Comparison of ENCODE assay signal across 1 cellular context in the genomic region with DNA sequence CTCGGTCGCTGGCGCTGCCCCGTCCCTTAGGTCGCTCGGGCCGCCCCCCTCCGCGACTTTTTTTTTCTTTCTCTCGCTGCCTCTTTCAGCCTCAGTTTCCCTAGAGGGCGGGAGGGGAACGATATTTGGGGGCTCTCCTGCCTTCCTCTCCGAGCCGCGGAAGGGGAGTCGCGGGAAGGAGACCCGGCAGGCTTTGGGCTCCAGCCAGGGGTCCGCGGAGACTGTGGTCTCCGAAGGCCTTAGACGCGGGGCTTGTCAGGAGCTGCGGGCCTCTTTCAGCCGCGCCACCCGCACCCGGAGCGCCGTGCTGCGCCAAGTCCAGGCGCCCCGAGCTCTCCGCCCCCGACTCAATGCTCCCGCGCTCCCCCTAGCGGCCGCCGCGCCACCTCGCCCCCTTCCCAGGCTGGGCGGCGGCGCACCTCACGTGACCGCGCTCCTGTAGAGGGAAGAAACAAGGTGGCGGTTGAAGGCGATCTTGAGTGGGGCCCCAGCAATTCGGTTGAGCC.
TF ChIP-seq lines count a peak whose summit lies in the region.

A gene (plus strand): TSS at position 427 of the 506 bp plus-strand sequence. CDS start 14,010 bp downstream, outside the sequence.

TF ChIP-seq in K562, 482 proteins besides CTCF, POLR2A, EP300 and RAD21 (continued from another document and continues in another):
- TF ChIP-seq, protein P1, sequence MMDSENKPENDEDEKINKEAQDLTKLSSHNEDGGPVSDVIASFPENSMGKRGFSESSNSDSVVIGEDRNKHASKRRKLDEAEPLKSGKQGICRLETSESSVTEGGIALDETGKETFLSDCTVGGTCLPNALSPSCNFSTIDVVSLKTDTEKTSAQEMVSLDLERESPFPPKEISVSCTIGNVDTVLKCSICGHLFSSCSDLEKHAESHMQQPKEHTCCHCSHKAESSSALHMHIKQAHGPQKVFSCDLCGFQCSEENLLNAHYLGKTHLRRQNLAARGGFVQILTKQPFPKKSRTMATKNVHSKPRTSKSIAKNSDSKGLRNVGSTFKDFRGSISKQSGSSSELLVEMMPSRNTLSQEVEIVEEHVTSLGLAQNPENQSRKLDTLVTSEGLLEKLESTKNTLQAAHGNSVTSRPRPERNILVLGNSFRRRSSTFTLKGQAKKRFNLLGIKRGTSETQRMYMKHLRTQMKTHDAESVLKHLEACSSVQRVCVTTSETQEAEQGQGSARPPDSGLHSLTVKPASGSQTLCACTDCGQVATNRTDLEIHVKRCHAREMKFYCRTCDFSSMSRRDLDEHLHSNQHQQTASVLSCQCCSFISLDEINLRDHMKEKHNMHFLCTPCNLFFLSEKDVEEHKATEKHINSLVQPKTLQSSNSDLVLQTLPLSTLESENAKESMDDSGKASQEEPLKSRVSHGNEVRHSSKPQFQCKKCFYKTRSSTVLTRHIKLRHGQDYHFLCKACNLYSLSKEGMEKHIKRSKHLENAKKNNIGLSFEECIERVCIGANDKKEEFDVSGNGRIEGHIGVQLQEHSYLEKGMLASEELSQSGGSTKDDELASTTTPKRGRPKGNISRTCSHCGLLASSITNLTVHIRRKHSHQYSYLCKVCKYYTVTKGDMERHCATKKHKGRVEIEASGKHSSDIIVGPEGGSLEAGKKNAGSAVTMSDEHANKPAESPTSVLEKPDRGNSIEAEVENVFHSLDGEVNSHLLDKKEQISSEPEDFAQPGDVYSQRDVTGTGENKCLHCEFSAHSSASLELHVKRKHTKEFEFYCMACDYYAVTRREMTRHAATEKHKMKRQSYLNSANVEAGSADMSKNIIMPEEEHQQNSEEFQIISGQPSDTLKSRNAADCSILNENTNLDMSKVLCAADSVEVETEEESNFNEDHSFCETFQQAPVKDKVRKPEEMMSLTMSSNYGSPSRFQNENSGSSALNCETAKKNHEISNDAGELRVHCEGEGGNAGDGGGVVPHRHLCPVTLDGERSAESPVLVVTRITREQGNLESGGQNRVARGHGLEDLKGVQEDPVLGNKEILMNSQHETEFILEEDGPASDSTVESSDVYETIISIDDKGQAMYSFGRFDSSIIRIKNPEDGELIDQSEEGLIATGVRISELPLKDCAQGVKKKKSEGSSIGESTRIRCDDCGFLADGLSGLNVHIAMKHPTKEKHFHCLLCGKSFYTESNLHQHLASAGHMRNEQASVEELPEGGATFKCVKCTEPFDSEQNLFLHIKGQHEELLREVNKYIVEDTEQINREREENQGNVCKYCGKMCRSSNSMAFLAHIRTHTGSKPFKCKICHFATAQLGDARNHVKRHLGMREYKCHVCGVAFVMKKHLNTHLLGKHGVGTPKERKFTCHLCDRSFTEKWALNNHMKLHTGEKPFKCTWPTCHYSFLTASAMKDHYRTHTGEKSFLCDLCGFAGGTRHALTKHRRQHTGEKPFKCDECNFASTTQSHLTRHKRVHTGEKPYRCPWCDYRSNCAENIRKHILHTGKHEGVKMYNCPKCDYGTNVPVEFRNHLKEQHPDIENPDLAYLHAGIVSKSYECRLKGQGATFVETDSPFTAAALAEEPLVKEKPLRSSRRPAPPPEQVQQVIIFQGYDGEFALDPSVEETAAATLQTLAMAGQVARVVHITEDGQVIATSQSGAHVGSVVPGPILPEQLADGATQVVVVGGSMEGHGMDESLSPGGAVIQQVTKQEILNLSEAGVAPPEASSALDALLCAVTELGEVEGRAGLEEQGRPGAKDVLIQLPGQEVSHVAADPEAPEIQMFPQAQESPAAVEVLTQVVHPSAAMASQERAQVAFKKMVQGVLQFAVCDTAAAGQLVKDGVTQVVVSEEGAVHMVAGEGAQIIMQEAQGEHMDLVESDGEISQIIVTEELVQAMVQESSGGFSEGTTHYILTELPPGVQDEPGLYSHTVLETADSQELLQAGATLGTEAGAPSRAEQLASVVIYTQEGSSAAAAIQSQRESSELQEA (IDR thresholded peaks at IDR 0.05; ENCODE audit: low read depth), result no peak
- TF ChIP-seq MYC (IDR thresholded peaks at IDR 0.05; ENCODE audit: low read depth, low read length) (peak; percentile 72), MYC (CRISPR knock-in tag; IDR thresholded peaks at IDR 0.05; ENCODE audit: borderline replicate concordance, low read depth) (no peak), NR2C2 (CRISPR knock-in tag; IDR thresholded peaks at IDR 0.05) (no peak), NR2C2 (tag; IDR thresholded peaks at IDR 0.05) (no peak), CAMTA2 (CRISPR knock-in tag; conservative IDR thresholded peaks at IDR 0.05) (no peak), GABPB2 (CRISPR knock-in tag; conservative IDR thresholded peaks at IDR 0.05) (no peak), ZNF41 (CRISPR knock-in tag; conservative IDR thresholded peaks at IDR 0.05) (0 out of 2 replicates have a peak, but pooled peaks have one; percentile 18), CCNT2 (IDR thresholded peaks at IDR 0.05; ENCODE audit: borderline replicate concordance, extremely low read depth, insufficient read length, low read depth, low read length) (peak; percentile 81), RFX7 (CRISPR knock-in tag; IDR thresholded peaks at IDR 0.05) (no peak), SRSF7 (optimal IDR thresholded peaks at IDR 0.05; ENCODE audit: low read depth, low read length) (no peak), ZZZ3 (IDR thresholded peaks at IDR 0.05) (no peak), CHD4 (IDR thresholded peaks at IDR 0.05; ENCODE audit: insufficient read depth, insufficient replicate concordance, low read depth, low read length, poor library complexity, severe bottlenecking) (no peak), CBFA2T3 (IDR thresholded peaks at IDR 0.05) (no peak), ZNF507 (tag; conservative IDR thresholded peaks at IDR 0.05) (no peak), KLF16 (IDR thresholded peaks at IDR 0.05) (peak; percentile 49; the same call in 1 of the 2 replicates), ZNF347 (CRISPR knock-in tag; IDR thresholded peaks at IDR 0.05; ENCODE audit: low read depth) (no peak), FIP1L1 (IDR thresholded peaks at IDR 0.05; ENCODE audit: low read depth, low read length, poor library complexity, severe bottlenecking) (peak; percentile 67), CHCHD3 (CRISPR knock-in tag; IDR thresholded peaks at IDR 0.05) (no peak), XRCC4 (IDR thresholded peaks at IDR 0.05; ENCODE audit: extremely low read depth, insufficient read depth, insufficient read length) (no peak), HMG20A (CRISPR knock-in tag; conservative IDR thresholded peaks at IDR 0.05) (no peak), HNRNPK (IDR thresholded peaks at IDR 0.05; ENCODE audit: low read depth, low read length, poor library complexity, severe bottlenecking) (no peak), ILF3 (IDR thresholded peaks at IDR 0.05; ENCODE audit: borderline replicate concordance) (no peak), E2F3 (CRISPR knock-in tag; IDR thresholded peaks at IDR 0.05) (no peak), ZNF354B (CRISPR knock-in tag; IDR thresholded peaks at IDR 0.05) (no peak), HDAC3 (IDR thresholded peaks at IDR 0.05; ENCODE audit: borderline replicate concordance, partially characterized antibody) (no peak), ZNF766 (CRISPR knock-in tag; conservative IDR thresholded peaks at IDR 0.05) (no peak), GABPB1 (CRISPR knock-in tag; IDR thresholded peaks at IDR 0.05) (peak; percentile 36; the same call in 1 of the 2 replicates), PHF21A (IDR thresholded peaks at IDR 0.05; ENCODE audit: borderline replicate concordance, low read depth) (0 out of 2 replicates have a peak, but pooled peaks have one; percentile 38), HCFC1 (IDR thresholded peaks at IDR 0.05; ENCODE audit: low read depth, low read length) (peak; percentile 28; the same call in 1 of the 2 replicates), ADNP (tag; IDR thresholded peaks at IDR 0.05) (no peak), ZNF668 (CRISPR knock-in tag; IDR thresholded peaks at IDR 0.05) (no peak), ARNT (IDR thresholded peaks at IDR 0.05) (no peak), SREBF1 (IDR thresholded peaks at IDR 0.05; ENCODE audit: borderline replicate concordance, low read depth, low read length) (0 out of 2 replicates have a peak, but pooled peaks have one; percentile 51)
- TF ChIP-seq, protein P2, sequence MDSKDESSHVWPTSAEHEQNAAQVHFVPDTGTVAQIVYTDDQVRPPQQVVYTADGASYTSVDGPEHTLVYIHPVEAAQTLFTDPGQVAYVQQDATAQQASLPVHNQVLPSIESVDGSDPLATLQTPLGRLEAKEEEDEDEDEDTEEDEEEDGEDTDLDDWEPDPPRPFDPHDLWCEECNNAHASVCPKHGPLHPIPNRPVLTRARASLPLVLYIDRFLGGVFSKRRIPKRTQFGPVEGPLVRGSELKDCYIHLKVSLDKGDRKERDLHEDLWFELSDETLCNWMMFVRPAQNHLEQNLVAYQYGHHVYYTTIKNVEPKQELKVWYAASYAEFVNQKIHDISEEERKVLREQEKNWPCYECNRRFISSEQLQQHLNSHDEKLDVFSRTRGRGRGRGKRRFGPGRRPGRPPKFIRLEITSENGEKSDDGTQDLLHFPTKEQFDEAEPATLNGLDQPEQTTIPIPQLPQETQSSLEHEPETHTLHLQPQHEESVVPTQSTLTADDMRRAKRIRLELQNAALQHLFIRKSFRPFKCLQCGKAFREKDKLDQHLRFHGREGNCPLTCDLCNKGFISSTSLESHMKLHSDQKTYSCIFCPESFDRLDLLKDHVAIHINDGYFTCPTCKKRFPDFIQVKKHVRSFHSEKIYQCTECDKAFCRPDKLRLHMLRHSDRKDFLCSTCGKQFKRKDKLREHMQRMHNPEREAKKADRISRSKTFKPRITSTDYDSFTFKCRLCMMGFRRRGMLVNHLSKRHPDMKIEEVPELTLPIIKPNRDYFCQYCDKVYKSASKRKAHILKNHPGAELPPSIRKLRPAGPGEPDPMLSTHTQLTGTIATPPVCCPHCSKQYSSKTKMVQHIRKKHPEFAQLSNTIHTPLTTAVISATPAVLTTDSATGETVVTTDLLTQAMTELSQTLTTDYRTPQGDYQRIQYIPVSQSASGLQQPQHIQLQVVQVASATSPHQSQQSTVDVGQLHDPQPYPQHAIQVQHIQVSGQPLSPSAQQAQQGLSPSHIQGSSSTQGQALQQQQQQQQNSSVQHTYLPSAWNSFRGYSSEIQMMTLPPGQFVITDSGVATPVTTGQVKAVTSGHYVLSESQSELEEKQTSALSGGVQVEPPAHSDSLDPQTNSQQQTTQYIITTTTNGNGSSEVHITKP (IDR thresholded peaks at IDR 0.05; ENCODE audit: partially characterized antibody), result no peak
- TF ChIP-seq, protein P3, sequence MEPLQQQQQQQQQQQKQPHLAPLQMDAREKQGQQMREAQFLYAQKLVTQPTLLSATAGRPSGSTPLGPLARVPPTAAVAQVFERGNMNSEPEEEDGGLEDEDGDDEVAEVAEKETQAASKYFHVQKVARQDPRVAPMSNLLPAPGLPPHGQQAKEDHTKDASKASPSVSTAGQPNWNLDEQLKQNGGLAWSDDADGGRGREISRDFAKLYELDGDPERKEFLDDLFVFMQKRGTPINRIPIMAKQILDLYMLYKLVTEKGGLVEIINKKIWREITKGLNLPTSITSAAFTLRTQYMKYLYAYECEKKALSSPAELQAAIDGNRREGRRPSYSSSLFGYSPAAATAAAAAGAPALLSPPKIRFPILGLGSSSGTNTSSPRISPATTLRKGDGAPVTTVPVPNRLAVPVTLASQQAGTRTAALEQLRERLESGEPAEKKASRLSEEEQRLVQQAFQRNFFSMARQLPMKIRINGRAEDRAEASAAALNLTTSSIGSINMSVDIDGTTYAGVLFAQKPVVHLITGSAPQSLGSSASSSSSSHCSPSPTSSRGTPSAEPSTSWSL (CRISPR knock-in tag; IDR thresholded peaks at IDR 0.05; ENCODE audit: borderline replicate concordance), result no peak
- TF ChIP-seq, protein P4, sequence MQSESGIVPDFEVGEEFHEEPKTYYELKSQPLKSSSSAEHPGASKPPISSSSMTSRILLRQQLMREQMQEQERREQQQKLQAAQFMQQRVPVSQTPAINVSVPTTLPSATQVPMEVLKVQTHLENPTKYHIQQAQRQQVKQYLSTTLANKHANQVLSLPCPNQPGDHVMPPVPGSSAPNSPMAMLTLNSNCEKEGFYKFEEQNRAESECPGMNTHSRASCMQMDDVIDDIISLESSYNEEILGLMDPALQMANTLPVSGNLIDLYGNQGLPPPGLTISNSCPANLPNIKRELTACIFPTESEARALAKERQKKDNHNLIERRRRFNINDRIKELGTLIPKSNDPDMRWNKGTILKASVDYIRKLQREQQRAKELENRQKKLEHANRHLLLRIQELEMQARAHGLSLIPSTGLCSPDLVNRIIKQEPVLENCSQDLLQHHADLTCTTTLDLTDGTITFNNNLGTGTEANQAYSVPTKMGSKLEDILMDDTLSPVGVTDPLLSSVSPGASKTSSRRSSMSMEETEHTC (IDR thresholded peaks at IDR 0.05), result peak; percentile 83; the same call in 1 of the 2 replicates
- TF ChIP-seq, protein P5, sequence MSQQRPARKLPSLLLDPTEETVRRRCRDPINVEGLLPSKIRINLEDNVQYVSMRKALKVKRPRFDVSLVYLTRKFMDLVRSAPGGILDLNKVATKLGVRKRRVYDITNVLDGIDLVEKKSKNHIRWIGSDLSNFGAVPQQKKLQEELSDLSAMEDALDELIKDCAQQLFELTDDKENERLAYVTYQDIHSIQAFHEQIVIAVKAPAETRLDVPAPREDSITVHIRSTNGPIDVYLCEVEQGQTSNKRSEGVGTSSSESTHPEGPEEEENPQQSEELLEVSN (IDR thresholded peaks at IDR 0.05; ENCODE audit: borderline replicate concordance in 1 of 2, extremely low read depth in 1 of 2, insufficient read depth in 1 of 2, insufficient read length in 1 of 2, low read depth in 1 of 2, low read length in 1 of 2, poor library complexity in 1 of 2, severe bottlenecking in 1 of 2), result peak; percentile 59 to 82
- TF ChIP-seq, protein P6, sequence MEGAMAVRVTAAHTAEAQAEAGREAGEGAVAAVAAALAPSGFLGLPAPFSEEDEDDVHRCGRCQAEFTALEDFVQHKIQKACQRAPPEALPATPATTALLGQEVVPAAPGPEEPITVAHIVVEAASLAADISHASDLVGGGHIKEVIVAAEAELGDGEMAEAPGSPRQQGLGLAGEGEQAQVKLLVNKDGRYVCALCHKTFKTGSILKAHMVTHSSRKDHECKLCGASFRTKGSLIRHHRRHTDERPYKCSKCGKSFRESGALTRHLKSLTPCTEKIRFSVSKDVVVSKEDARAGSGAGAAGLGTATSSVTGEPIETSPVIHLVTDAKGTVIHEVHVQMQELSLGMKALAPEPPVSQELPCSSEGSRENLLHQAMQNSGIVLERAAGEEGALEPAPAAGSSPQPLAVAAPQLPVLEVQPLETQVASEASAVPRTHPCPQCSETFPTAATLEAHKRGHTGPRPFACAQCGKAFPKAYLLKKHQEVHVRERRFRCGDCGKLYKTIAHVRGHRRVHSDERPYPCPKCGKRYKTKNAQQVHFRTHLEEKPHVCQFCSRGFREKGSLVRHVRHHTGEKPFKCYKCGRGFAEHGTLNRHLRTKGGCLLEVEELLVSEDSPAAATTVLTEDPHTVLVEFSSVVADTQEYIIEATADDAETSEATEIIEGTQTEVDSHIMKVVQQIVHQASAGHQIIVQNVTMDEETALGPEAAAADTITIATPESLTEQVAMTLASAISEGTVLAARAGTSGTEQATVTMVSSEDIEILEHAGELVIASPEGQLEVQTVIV (CRISPR knock-in tag; IDR thresholded peaks at IDR 0.05; ENCODE audit: borderline replicate concordance), result no peak
